ENCODE assay signal across 8 cellular contexts in genomic region chr13:95494082-95494681, GRCh38. TPM values are rescaled to one million over a fixed set of nuclear protein-coding genes. Genes with fewer than 3 reads are reported as not detected.
DNase-seq lines count a peak whose midpoint lies in the region; ATAC-seq and TF ChIP-seq lines count a peak whose summit lies in the region.

No MANE protein-coding gene starts in this region.

- H3K36me3 ChIP-seq in cardiac muscle cell (no peaks in the 10 kb centered on the region), body of pancreas (replicated peaks in 1 of 2; ENCODE audit: insufficient read depth in 1 of 2, low read depth in 2 of 2) (no peaks in the 10 kb centered on the region)

- no peaks in the 10 kb centered on the region for H3K27me3 ChIP-seq in cardiac muscle cell
- H3K27me3 ChIP-seq in body of pancreas: no peaks in the 10 kb centered on the region

- no peak overlapping the region for H3K4me3 ChIP-seq in cardiac muscle cell
- H3K4me3 ChIP-seq in body of pancreas: no peak overlapping the region

- H3K27ac ChIP-seq in cardiac muscle cell: no peak overlapping the region
- no peak overlapping the region for H3K27ac ChIP-seq in body of pancreas

- DNase-seq in cardiac muscle cell (ENCODE audit: low read depth in 1 of 2, low spot score in 1 of 2) (peak; percentile 65 to 83), cardiac septum (ENCODE audit: low spot score) (no peak), NCI-H345 treated with DMSO at 0.1 percent for 48 hours (lab: John Stamatoyannopoulos, UW; ENCODE audit: unreplicated experiment) (peak; percentile 49), body of pancreas (peak in 2 of 4 donors; percentile 24 to 55), kidney tubule cell (ENCODE audit: low spot score) (peak; percentile 71)
- DNase-seq in stimulated activated naive CD8-positive, alpha-beta T cell treated with anti-CD3 and anti-CD28 coated beads, Interleukin-15, Interleukin-2, amounts not matched to agents 100 U/mL and 50 U/mL, for 24 hours: no peak
- no peak for DNase-seq in activated CD8-positive, alpha-beta memory T cell treated with anti-CD3 and anti-CD28 coated beads, Interleukin-2, amount 50 U/mL, for 48 hours

- intact Hi-C loops in cardiac septum (cut with DNase I) (no loop called here), body of pancreas (cut with DNase I) (loop anchor here (10.0 kb wide), 1 partner anchor 61 kb away; the partner anchor contains the start of gene CLDN10)

- ATAC-seq in HG02678 (IDR thresholded peaks at IDR 0.05; ENCODE audit: unreplicated experiment) (peak; percentile 74), body of pancreas (peak; percentile 75)
- ATAC-seq in stimulated activated naive CD8-positive, alpha-beta T cell treated with anti-CD3 and anti-CD28 coated beads, Interleukin-15, Interleukin-2, amounts not matched to agents 100 U/mL and 50 U/mL, for 24 hours: no peak

- WGBS in body of pancreas, 2 donors: 7 to 9% methylated on average over 7 of the region's 7 CpGs

- no peaks in the 10 kb centered on the region for H3K9me3 ChIP-seq in cardiac muscle cell (ENCODE audit: low read depth)
- no peaks in the 10 kb centered on the region for H3K9me3 ChIP-seq in body of pancreas

- TF ChIP-seq POLR2A in body of pancreas (IDR thresholded peaks at IDR 0.05): no peak

- peak; percentile 74 for TF ChIP-seq CTCF in cardiac muscle cell (IDR thresholded peaks at IDR 0.05; ENCODE audit: low read depth, low read length)
- TF ChIP-seq CTCF in body of pancreas (IDR thresholded peaks at IDR 0.05): peak; percentile 30 to 89 (median 88)

- H3K4me1 ChIP-seq in cardiac muscle cell (ENCODE audit: low read depth) (no peaks in the 10 kb centered on the region), body of pancreas (peaks cover 23% of the 10 kb centered on the region)

RNA-seq across cellular contexts. Expression of gene CLDN10, which starts 58.3 kb away (rescaled TPM):
- total RNA-seq in cardiac muscle cell: 0.66 TPM in 1 of 2 replicates, not detected in the other
- polyA plus RNA-seq in cardiac muscle cell: 0.16 and 2.1 TPM in 2 replicates
- total RNA-seq in cardiac septum: not detected
- 100 to 1,000 TPM in 1 of 2 donors, 10 to 100 TPM in 1; 72.8 to 228 TPM for total RNA-seq in body of pancreas

Comparison
In these comparisons a context has a peak if more than half of its experiments do, and no peak if none do; other contexts are left out.
1. DNase-seq: peak in cardiac muscle cell (2 of 2), NCI-H345 treated with DMSO at 0.1 percent for 48 hours (single experiment) and kidney tubule cell (single experiment); none in cardiac septum (single experiment), stimulated activated naive CD8-positive, alpha-beta T cell treated with anti-CD3 and anti-CD28 coated beads, Interleukin-15, Interleukin-2, amounts not matched to agents 100 U/mL and 50 U/mL, for 24 hours (single experiment) and activated CD8-positive, alpha-beta memory T cell treated with anti-CD3 and anti-CD28 coated beads, Interleukin-2, amount 50 U/mL, for 48 hours (single experiment).
2. RNA of gene CLDN10, which starts 58.3 kb away (total RNA-seq): 72.8 to 228 TPM in body of pancreas; 0.66 TPM in cardiac muscle cell and not detected in cardiac septum (single experiment); every median in the first group is over 10 times any median in the second.